ENCODE assay signal across 2 cellular contexts in genomic region chrX:2452317-2452784, GRCh38.
TF ChIP-seq lines count a peak whose summit lies in the region.

No MANE protein-coding gene starts in this region.

TF ChIP-seq in HCT116, 20 proteins besides CTCF, POLR2A, EP300 and RAD21:
- no peak for TF ChIP-seq JUND (IDR thresholded peaks at IDR 0.05)
- no peak for TF ChIP-seq CBX3 (IDR thresholded peaks at IDR 0.05; ENCODE audit: low read depth)
- no peak for TF ChIP-seq REST (IDR thresholded peaks at IDR 0.05; ENCODE audit: low read depth)
- TF ChIP-seq ZNF274 (IDR thresholded peaks at IDR 0.05; ENCODE audit: low read depth, low read length), result no peak
- TF ChIP-seq TCF7L2 (IDR thresholded peaks at IDR 0.05; ENCODE audit: borderline replicate concordance, extremely low read depth, insufficient read depth, insufficient read length), result no peak
- TF ChIP-seq ATF3 (IDR thresholded peaks at IDR 0.05), result no peak

TF ChIP-seq in K562, 482 proteins besides CTCF, POLR2A, EP300 and RAD21 (continues in another document):
- TF ChIP-seq ZNF407 (IDR thresholded peaks at IDR 0.05; ENCODE audit: low read depth) (no peak), RFX7 (CRISPR knock-in tag; IDR thresholded peaks at IDR 0.05) (no peak), ZC3H11A (IDR thresholded peaks at IDR 0.05; ENCODE audit: low read depth, low read length) (no peak), TEAD2 (tag; IDR thresholded peaks at IDR 0.05) (no peak), MNT (conservative IDR thresholded peaks at IDR 0.05) (peak in 1 of 2 experiments; percentile 55; a peak in 2 of 4 replicates), PRMT5 (CRISPR knock-in tag; IDR thresholded peaks at IDR 0.05) (no peak), ZNF778 (CRISPR knock-in tag; IDR thresholded peaks at IDR 0.05) (no peak), ZKSCAN8 (CRISPR knock-in tag; IDR thresholded peaks at IDR 0.05) (no peak), CC2D1A (IDR thresholded peaks at IDR 0.05) (no peak), LCOR (CRISPR knock-in tag; IDR thresholded peaks at IDR 0.05) (no peak; the same call in 1 of the 2 replicates), ZNF511 (CRISPR knock-in tag; IDR thresholded peaks at IDR 0.05) (no peak), HNRNPLL (IDR thresholded peaks at IDR 0.05; ENCODE audit: low read depth, low read length, poor library complexity, severe bottlenecking) (no peak), CREB1 (IDR thresholded peaks at IDR 0.05) (peak; percentile 65), CREB1 (CRISPR knock-in tag; IDR thresholded peaks at IDR 0.05) (peak; percentile 86), ZBTB7A (IDR thresholded peaks at IDR 0.05; ENCODE audit: borderline replicate concordance, control insufficient read depth, low read depth, low read length) (no peak), TAL1 (IDR thresholded peaks at IDR 0.05) (no peak), CBFB (CRISPR knock-in tag; IDR thresholded peaks at IDR 0.05) (peak; percentile 61; the same call in 1 of the 2 replicates), DIDO1 (tag; IDR thresholded peaks at IDR 0.05; ENCODE audit: low read depth) (no peak), ZNF707 (CRISPR knock-in tag; conservative IDR thresholded peaks at IDR 0.05) (no peak), NFIX (CRISPR knock-in tag; IDR thresholded peaks at IDR 0.05; ENCODE audit: low read depth) (no peak), ZNF512 (tag; IDR thresholded peaks at IDR 0.05) (no peak), ZFP91 (CRISPR knock-in tag; IDR thresholded peaks at IDR 0.05) (no peak), ZNF354B (CRISPR knock-in tag; IDR thresholded peaks at IDR 0.05) (no peak), ETS1 (conservative IDR thresholded peaks at IDR 0.05; ENCODE audit: control insufficient read depth, low read depth, low read length) (no peak), CHD2 (IDR thresholded peaks at IDR 0.05; ENCODE audit: low read depth, low read length) (no peak), NFXL1 (CRISPR knock-in tag; IDR thresholded peaks at IDR 0.05) (no peak), ZEB2 (IDR thresholded peaks at IDR 0.05) (no peak), CHCHD3 (CRISPR knock-in tag; IDR thresholded peaks at IDR 0.05) (no peak), ZNF121 (CRISPR knock-in tag; conservative IDR thresholded peaks at IDR 0.05) (peak; percentile 17; the same call in 1 of the 2 replicates), BCLAF1 (IDR thresholded peaks at IDR 0.05; ENCODE audit: borderline replicate concordance in 1 of 2, control insufficient read depth in 1 of 2, low read depth in 2 of 2, low read length in 1 of 2) (no peak), HINFP (tag; conservative IDR thresholded peaks at IDR 0.05; ENCODE audit: low read depth) (no peak), RFX5 (IDR thresholded peaks at IDR 0.05; ENCODE audit: low read depth, low read length) (no peak), ZNF280A (IDR thresholded peaks at IDR 0.05; ENCODE audit: low read depth, partially characterized antibody) (no peak), MCM5 (IDR thresholded peaks at IDR 0.05; ENCODE audit: low read depth) (no peak), GABPB1 (CRISPR knock-in tag; IDR thresholded peaks at IDR 0.05) (peak; percentile 35; the same call in 1 of the 2 replicates), BRCA1 (IDR thresholded peaks at IDR 0.05) (no peak), BRCA1 (CRISPR knock-in tag; IDR thresholded peaks at IDR 0.05) (no peak), ZNF311 (CRISPR knock-in tag; IDR thresholded peaks at IDR 0.05) (no peak), SNAPC5 (CRISPR knock-in tag; IDR thresholded peaks at IDR 0.05) (no peak), PTRF (tag; IDR thresholded peaks at IDR 0.05) (no peak), PHB2 (IDR thresholded peaks at IDR 0.05; ENCODE audit: low read depth) (no peak)
